Comparison of ENCODE assay signal across 1 cellular context in genomic region chr1:243496806-243497205, GRCh38.
TF ChIP-seq lines count a peak whose summit lies in the region.

No MANE protein-coding gene starts in this region.

TF ChIP-seq in IMR-90, 13 proteins besides CTCF, POLR2A, EP300 and RAD21:
- no peak for TF ChIP-seq MAZ (IDR thresholded peaks at IDR 0.05; ENCODE audit: borderline replicate concordance, low read depth, low read length)
- no peak for TF ChIP-seq SMC3 (IDR thresholded peaks at IDR 0.05; ENCODE audit: low read depth, low read length)
- TF ChIP-seq USF2 (IDR thresholded peaks at IDR 0.05; ENCODE audit: low read depth, low read length): no peak
- no peak for TF ChIP-seq RFX5 (IDR thresholded peaks at IDR 0.05; ENCODE audit: low read depth, low read length)
- TF ChIP-seq CHD1 (IDR thresholded peaks at IDR 0.05; ENCODE audit: low read depth, low read length): no peak
- TF ChIP-seq MXI1 (IDR thresholded peaks at IDR 0.05; ENCODE audit: borderline replicate concordance, low read depth, low read length): no peak
- no peak for TF ChIP-seq ELK1 (IDR thresholded peaks at IDR 0.05; ENCODE audit: borderline replicate concordance, low read depth, low read length)
- no peak for TF ChIP-seq RCOR1 (IDR thresholded peaks at IDR 0.05; ENCODE audit: insufficient replicate concordance, low read length)
- TF ChIP-seq MAFK (IDR thresholded peaks at IDR 0.05; ENCODE audit: low read depth, low read length): no peak
- TF ChIP-seq NFE2L2 (IDR thresholded peaks at IDR 0.05; ENCODE audit: low read depth, low read length): no peak
- no peak for TF ChIP-seq CEBPB (IDR thresholded peaks at IDR 0.05; ENCODE audit: low read depth, low read length)
- TF ChIP-seq BHLHE40 (IDR thresholded peaks at IDR 0.05; ENCODE audit: low read depth, low read length): no peak
- TF ChIP-seq FOS (IDR thresholded peaks at IDR 0.05; ENCODE audit: low read depth, low read length): no peak
TF ChIP-seq in IMR-90: peak in this region for 0.
